29 cellular contexts compared by ENCODE assay signal in the genomic region with DNA sequence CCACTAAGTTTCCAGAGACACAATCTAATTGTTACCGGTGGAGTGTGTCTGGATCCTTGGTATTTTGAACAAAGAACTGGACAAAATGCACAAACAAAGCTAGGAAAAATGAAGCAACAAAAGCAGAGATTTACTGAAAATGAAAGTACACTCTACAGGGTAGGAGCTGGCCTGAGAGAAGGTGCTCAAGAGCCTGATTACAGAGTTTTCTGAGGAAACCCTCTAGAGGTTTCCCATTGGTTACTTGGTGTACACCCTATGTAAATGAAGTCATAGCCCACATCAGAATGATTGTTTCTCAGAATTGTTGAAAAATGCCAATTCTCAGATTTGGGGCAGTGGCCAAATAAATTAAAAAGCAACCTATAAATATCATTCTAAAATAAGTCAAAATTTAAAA.
"Had no signal": no experiment of that assay in that cellular context is flagged by ENCODE, and none has a peak within 500 bp of the region (broad histone marks: within the 10 kb centered on the region; RNA-seq: fewer than 3 reads in every experiment).

No MANE protein-coding gene starts in this region.

- H2AFZ ChIP-seq: PC-9 had no signal

- H3K27ac Mint-ChIP-seq: activated B cell treated with CpG ODN at 0.5 μM for 24 hours; activated CD4-positive, alpha-beta T cell treated with anti-CD3 and anti-CD28 coated beads, Interleukin-2, amount 10 ng/mL, durations not matched to agents 24 days and 14 days; activated CD8-positive, alpha-beta memory T cell treated with anti-CD3 and anti-CD28 coated beads, Interleukin-2, amount 10 ng/mL, durations not matched to agents 7 days and 5 days; activated naive CD4-positive, alpha-beta T cell treated with anti-CD3 and anti-CD28 coated beads, Interleukin-2, amount 50 U/mL, for 72 hours; activated naive CD8-positive, alpha-beta T cell treated with anti-CD3 and anti-CD28 coated beads, Interleukin-2, amount 50 U/mL, for 24 hours; activated T-cell treated with anti-CD3 and anti-CD28 coated beads, Interleukin-2, amount 50 U/mL, for 24 hours; T-cell had no signal

- ATAC-seq: activated CD8-positive, alpha-beta memory T cell treated with anti-CD3 and anti-CD28 coated beads, Interleukin-2, amount 10 ng/mL, durations not matched to agents 7 days and 5 days; activated naive CD4-positive, alpha-beta T cell treated with anti-CD3 and anti-CD28 coated beads, Interleukin-2, amount 50 U/mL, for 72 hours; activated naive CD8-positive, alpha-beta T cell treated with anti-CD3 and anti-CD28 coated beads, Interleukin-2, amount 50 U/mL, for 24 hours; body of pancreas; T-cell had no signal

- H3K27ac ChIP-seq: ascending aorta, body of pancreas, coronary artery, PC-9, SJCRH30 had no signal

- H3K9me3 ChIP-seq: ascending aorta, body of pancreas, SJCRH30 had no signal

- H3K4me1 ChIP-seq: ascending aorta, body of pancreas, SJCRH30 had no signal

- H3K27me3 Mint-ChIP-seq: activated B cell treated with CpG ODN at 0.5 μM for 24 hours; activated CD4-positive, alpha-beta T cell treated with anti-CD3 and anti-CD28 coated beads, Interleukin-2, amount 10 ng/mL, durations not matched to agents 24 days and 14 days; activated CD8-positive, alpha-beta memory T cell treated with anti-CD3 and anti-CD28 coated beads, Interleukin-2, amount 10 ng/mL, durations not matched to agents 7 days and 5 days; activated naive CD8-positive, alpha-beta T cell treated with anti-CD3 and anti-CD28 coated beads, Interleukin-2, amount 50 U/mL, for 24 hours; activated T-cell treated with anti-CD3 and anti-CD28 coated beads, Interleukin-2, amount 50 U/mL, for 24 hours; T-cell had no signal

- H3K27me3 ChIP-seq: ascending aorta, body of pancreas had no signal

- DNase-seq: activated B cell treated with CpG ODN at 0.5 μM for 24 hours; activated CD4-positive, alpha-beta T cell treated with anti-CD3 and anti-CD28 coated beads for 1 hour; activated CD4-positive, alpha-beta T cell treated with anti-CD3 and anti-CD28 coated beads, Interleukin-2, amount 10 ng/mL, durations not matched to agents 24 days and 14 days; activated CD4-positive, alpha-beta T cell treated with anti-CD3 and anti-CD28 coated beads, Interleukin-2, amount 50 U/mL, for 48 hours; activated CD8-positive, alpha-beta memory T cell treated with anti-CD3 and anti-CD28 coated beads, Interleukin-2, amount 10 ng/mL, durations not matched to agents 7 days and 5 days; activated effector memory CD4-positive, alpha-beta T cell treated with anti-CD3 and anti-CD28 coated beads, Interleukin-2, amount 50 U/mL, for 16 hours; activated naive CD4-positive, alpha-beta T cell treated with Interleukin-2 at 50 U/mL for 16 hours; activated naive CD8-positive, alpha-beta T cell treated with anti-CD3 and anti-CD28 coated beads, Interleukin-2, amount 50 U/mL, for 24 hours; activated T-cell treated with anti-CD3 and anti-CD28 coated beads, Interleukin-2, amount 50 U/mL, for 24 hours; amniotic stem cell; body of pancreas; central memory CD4-positive, alpha-beta T cell; KG1; NCI-H1105 treated with DMSO at 0.1 percent for 48 hours; NCI-H1436 treated with DMSO at 0.1 percent for 48 hours; NCI-H187; NCI-H2081 treated with DMSO at 0.1 percent for 48 hours; NCI-H345; NCI-H510A; NCI-H69; PC-9; Right ventricle myocardium superior; SJCRH30; T-cell; T-helper 2 cell; T1000 had no signal

- H3K36me3 ChIP-seq: ascending aorta, SJCRH30 had no signal

- H3K4me3 Mint-ChIP-seq: activated B cell treated with CpG ODN at 0.5 μM for 24 hours; activated CD4-positive, alpha-beta T cell treated with anti-CD3 and anti-CD28 coated beads, Interleukin-2, amount 10 ng/mL, durations not matched to agents 24 days and 14 days; activated CD8-positive, alpha-beta memory T cell treated with anti-CD3 and anti-CD28 coated beads, Interleukin-2, amount 10 ng/mL, durations not matched to agents 7 days and 5 days; activated naive CD8-positive, alpha-beta T cell treated with anti-CD3 and anti-CD28 coated beads, Interleukin-2, amount 50 U/mL, for 24 hours; activated T-cell treated with anti-CD3 and anti-CD28 coated beads, Interleukin-2, amount 50 U/mL, for 24 hours; T-cell had no signal

- H3K36me3 Mint-ChIP-seq: activated CD8-positive, alpha-beta memory T cell treated with anti-CD3 and anti-CD28 coated beads, Interleukin-2, amount 10 ng/mL, durations not matched to agents 7 days and 5 days; T-cell had no signal

- H3K4me1 Mint-ChIP-seq: activated B cell treated with CpG ODN at 0.5 μM for 24 hours; activated CD4-positive, alpha-beta T cell treated with anti-CD3 and anti-CD28 coated beads, Interleukin-2, amount 10 ng/mL, durations not matched to agents 24 days and 14 days; activated CD8-positive, alpha-beta memory T cell treated with anti-CD3 and anti-CD28 coated beads, Interleukin-2, amount 10 ng/mL, durations not matched to agents 7 days and 5 days; activated naive CD8-positive, alpha-beta T cell treated with anti-CD3 and anti-CD28 coated beads, Interleukin-2, amount 50 U/mL, for 24 hours; T-cell had no signal

- H3K4me3 ChIP-seq: ascending aorta, body of pancreas, coronary artery, PC-9, SJCRH30 had no signal

- H3K4me2 ChIP-seq: PC-9 had no signal
